8 cellular contexts compared by ENCODE assay signal in genomic region chr5:149990518-149991376, GRCh38. TPM values are rescaled to one million over a fixed set of nuclear protein-coding genes. Genes with fewer than 3 reads are reported as not detected.
DNase-seq lines count a peak whose midpoint lies in the region; ATAC-seq lines count a peak whose summit lies in the region.

No MANE protein-coding gene starts in this region.

- peak; percentile 67 to 72 for DNase-seq in NCI-H524 (lab: John Stamatoyannopoulos, UW)
- no peak for DNase-seq in NCI-H524 treated with DMSO at 0.1 percent for 48 hours (lab: John Stamatoyannopoulos, UW)
- peak; percentile 6 to 82 for DNase-seq in NCI-H446 (lab: John Stamatoyannopoulos, UW)
- DNase-seq in activated CD4-positive, alpha-beta T cell treated with anti-CD3 and anti-CD28 coated beads for 1 hour: peak; percentile 55
- DNase-seq in cerebellum (ENCODE audit: low spot score): peak; percentile 83
- peak; percentile 67 for DNase-seq in left lobe of liver (ENCODE audit: low spot score)
- peak; percentile 40 to 54 (median 52) for DNase-seq in stimulated activated CD4-positive, alpha-beta T cell treated with anti-CD3 and anti-CD28 coated beads, TNF-alpha, amount 100 ng/mL, for 24 hours (ENCODE audit: low read depth in 3 of 3)

- ATAC-seq in HG03139 (IDR thresholded peaks at IDR 0.05; ENCODE audit: unreplicated experiment): peak; percentile 75
- peak; percentile 99 for ATAC-seq in left lobe of liver

RNA-seq across cellular contexts. Expression of gene TIGD6, which starts 9.7 kb away (rescaled TPM):
- total RNA-seq in cerebellum: 4.8 TPM
- 2.7 TPM for total RNA-seq in left lobe of liver

RNA-seq across cellular contexts. Expression of gene HMGXB3, which starts 9.8 kb away (rescaled TPM):
- total RNA-seq in cerebellum: 32.7 TPM
- total RNA-seq in left lobe of liver: 9.1 TPM

RNA-seq across cellular contexts. Expression of gene SLC26A2, which starts 30.2 kb away (rescaled TPM):
- total RNA-seq in cerebellum: 20.1 TPM
- 1.3 TPM for total RNA-seq in left lobe of liver

RNA-seq across cellular contexts. Expression of gene PDE6A, which starts 46.2 kb away (rescaled TPM):
- total RNA-seq in cerebellum: not detected
- not detected for total RNA-seq in left lobe of liver
